Comparison of ENCODE assay signal across 19 cellular contexts in genomic region chr13:60020288-60020687, GRCh38.
DNase-seq lines count a peak whose midpoint lies in the region; ATAC-seq, FAIRE-seq and TF ChIP-seq lines count a peak whose summit lies in the region.
"Had no signal": no experiment of that assay in that cellular context is flagged by ENCODE, and none has a peak within 500 bp of the region (broad histone marks: within the 10 kb centered on the region; RNA-seq: fewer than 3 reads in every experiment).

No MANE protein-coding gene starts in this region.

- H3K36me3 Mint-ChIP-seq in activated CD4-positive, alpha-beta T cell treated with anti-CD3 and anti-CD28 coated beads, Interleukin-2, amount 10 ng/mL, durations not matched to agents 7 days and 5 days (ENCODE audit: low read depth) = peaks cover 34% of the 10 kb centered on the region
- H3K36me3 Mint-ChIP-seq in H9 (ENCODE audit: insufficient read depth in 1 of 3, low read depth in 3 of 3) (no peaks in the 10 kb centered on the region), chondrocyte (ENCODE audit: low read depth) (peaks cover 6% of the 10 kb centered on the region)

- H3K4me3 Mint-ChIP-seq in activated CD4-positive, alpha-beta T cell treated with anti-CD3 and anti-CD28 coated beads, Interleukin-2, amount 10 ng/mL, durations not matched to agents 7 days and 5 days = no peak overlapping the region
- H3K4me3 Mint-ChIP-seq in H9 = no peak overlapping the region
- H3K4me3 Mint-ChIP-seq in chondrocyte (ENCODE audit: unreplicated experiment) = no peak overlapping the region

- peaks cover 18% of the 10 kb centered on the region for H3K9me3 Mint-ChIP-seq in activated CD4-positive, alpha-beta T cell treated with anti-CD3 and anti-CD28 coated beads, Interleukin-2, amount 10 ng/mL, durations not matched to agents 7 days and 5 days
- H3K9me3 Mint-ChIP-seq in H9 = no peaks in the 10 kb centered on the region
- peaks cover 9% of the 10 kb centered on the region for H3K9me3 Mint-ChIP-seq in chondrocyte (ENCODE audit: low read depth)

- H3K56ac ChIP-seq in H9 (ENCODE audit: insufficient read length, low read depth, low read length) = no peak overlapping the region

- no peak for DNase-seq in activated CD4-positive, alpha-beta T cell treated with anti-CD3 and anti-CD28 coated beads, Interleukin-2, amount 10 ng/mL, durations not matched to agents 7 days and 5 days
- DNase-seq in activated CD4-positive, alpha-beta T cell treated with anti-CD3 and anti-CD28 coated beads, Interleukin-2, amount 50 U/mL, for 4 hours = no peak
- DNase-seq in H9 (no peak), RKO (ENCODE audit: low spot score) (peak; percentile 5), mesenchymal stem cell (no peak), pancreas (no peak), chondrocyte (ENCODE audit: low spot score) (no peak), neuronal stem cell (ENCODE audit: low spot score) (no peak)
- DNase-seq: 8988T; GF-D8; NCI-H1105; NCI-H146; NCI-H2227 treated with DMSO at 0.1 percent for 48 hours; NCI-H510A; NK-92 treated with Interleukin-12 subunit alpha and Interleukin-12 subunit beta, amount 100 ng/mL, for 24 hours had no signal

- H3K79me1 ChIP-seq in H9 (ENCODE audit: insufficient read depth, low read depth, low read length, poor library complexity, severe bottlenecking) (no peaks in the 10 kb centered on the region), mesenchymal stem cell (replicated peaks; ENCODE audit: low read length, poor library complexity, severe bottlenecking) (peaks cover 24% of the 10 kb centered on the region), neuronal stem cell (ENCODE audit: low read depth, low read length) (no peaks in the 10 kb centered on the region)

- TF ChIP-seq CTCF in H9 (conservative IDR thresholded peaks at IDR 0.05) (no peak), pancreas (IDR thresholded peaks at IDR 0.05) (no peak), chondrocyte (IDR thresholded peaks at IDR 0.05) (no peak)

- H3K18ac ChIP-seq in H9 (ENCODE audit: insufficient read length, low read depth, low read length) = no peak overlapping the region
- H3K18ac ChIP-seq in mesenchymal stem cell (ENCODE audit: low read depth in 1 of 2, low read length in 2 of 2) = peak overlapping the region in 1 of 2 experiments; percentile 52
- no peak overlapping the region for H3K18ac ChIP-seq in neuronal stem cell (ENCODE audit: low read length)

- H3K4ac ChIP-seq in H9 (ENCODE audit: low read depth, low read length) = no peak overlapping the region
- no peak overlapping the region for H3K4ac ChIP-seq in mesenchymal stem cell (ENCODE audit: low read depth in 1 of 2, low read length in 2 of 2)
- H3K4ac ChIP-seq in neuronal stem cell (ENCODE audit: low read length) = no peak overlapping the region

- H4K91ac ChIP-seq in H9 (ENCODE audit: insufficient read length, low read depth, low read length) (no peak overlapping the region), mesenchymal stem cell (ENCODE audit: low read length) (no peak overlapping the region), neuronal stem cell (ENCODE audit: low read depth, low read length, poor library complexity) (no peak overlapping the region)

- H3K36me3 ChIP-seq in mesenchymal stem cell (ENCODE audit: control insufficient read depth in 1 of 2, insufficient read depth in 2 of 2, low read depth in 1 of 2, low read length in 2 of 2) = no peaks in the 10 kb centered on the region
- H3K36me3 ChIP-seq in pancreas = no peaks in the 10 kb centered on the region
- no peaks in the 10 kb centered on the region for H3K36me3 ChIP-seq in neuronal stem cell (replicated peaks in 1 of 2; ENCODE audit: control insufficient read depth in 2 of 2, insufficient read depth in 2 of 2, low read length in 2 of 2)

- no peak overlapping the region for H2BK20ac ChIP-seq in H9 (ENCODE audit: low read depth, low read length, poor library complexity, severe bottlenecking)

- ATAC-seq in pancreas = no peak
- ATAC-seq: HepG2, K562, Panc1 had no signal

- POLR2A ChIA-PET in activated CD4-positive, alpha-beta T cell treated with anti-CD3 and anti-CD28 coated beads, Interleukin-2, amount 10 ng/mL, durations not matched to agents 7 days and 5 days (lab: Charles Lee) = no interaction called here

- H3K23me2 ChIP-seq in H9 (ENCODE audit: insufficient read length, low read depth, low read length, poor library complexity, severe bottlenecking) = no peaks in the 10 kb centered on the region

- H2AFZ ChIP-seq in H9 (ENCODE audit: low read length) (no peak overlapping the region), mesenchymal stem cell (ENCODE audit: low read depth, low read length) (peak overlapping the region; percentile 42), neuronal stem cell (ENCODE audit: low read length) (no peak overlapping the region)

- H3K27ac ChIP-seq in H9 (ENCODE audit: insufficient read length, low read depth, low read length) (no peak overlapping the region), mesenchymal stem cell (ENCODE audit: low read length, poor library complexity, severe bottlenecking) (no peak overlapping the region), pancreas (peak overlapping the region in 1 of 4 donors; percentile 62), neuronal stem cell (replicated peaks; ENCODE audit: low read length) (no peak overlapping the region)
- H3K27ac ChIP-seq: C4-2B had no signal

- H2AK5ac ChIP-seq in H9 (ENCODE audit: insufficient read length, low read length) (no peak overlapping the region), mesenchymal stem cell (ENCODE audit: low read length, severe bottlenecking) (no peak overlapping the region), neuronal stem cell (ENCODE audit: low read depth, low read length) (no peak overlapping the region)

- FAIRE-seq in pancreas (lab: Jason Lieb, UNC) = no peak
- FAIRE-seq: HepG2, K562 had no signal

- H4K20me1 ChIP-seq in H9 (ENCODE audit: control insufficient read depth, insufficient read depth, insufficient read length) = no peaks in the 10 kb centered on the region

- H3K4me1 Mint-ChIP-seq in activated CD4-positive, alpha-beta T cell treated with anti-CD3 and anti-CD28 coated beads, Interleukin-2, amount 10 ng/mL, durations not matched to agents 7 days and 5 days = peaks cover 32% of the 10 kb centered on the region
- H3K4me1 Mint-ChIP-seq in H9 (peaks cover 2% of the 10 kb centered on the region in 2 experiments; a peak in 1 of 4 replicates), chondrocyte (ENCODE audit: low read depth) (peaks cover 17% of the 10 kb centered on the region)

- H3K23ac ChIP-seq in H9 (ENCODE audit: insufficient read length, low read depth, low read length) (no peak overlapping the region), mesenchymal stem cell (ENCODE audit: low read length in 2 of 2) (no peak overlapping the region), neuronal stem cell (ENCODE audit: low read depth, low read length, poor library complexity) (no peak overlapping the region)

- H3K9me3 ChIP-seq in H9 (ENCODE audit: control insufficient read depth, low read depth, low read length) (no peaks in the 10 kb centered on the region), mesenchymal stem cell (ENCODE audit: control insufficient read depth, low read length) (peaks cover 5% of the 10 kb centered on the region), pancreas (no peaks in the 10 kb centered on the region), neuronal stem cell (replicated peaks in 1 of 2; ENCODE audit: control insufficient read depth in 2 of 2, insufficient read depth in 1 of 2, low read depth in 1 of 2, low read length in 2 of 2) (peaks cover 2 to 6% of the 10 kb centered on the region in 2 donors)

- H3K27me3 Mint-ChIP-seq in activated CD4-positive, alpha-beta T cell treated with anti-CD3 and anti-CD28 coated beads, Interleukin-2, amount 10 ng/mL, durations not matched to agents 7 days and 5 days = no peaks in the 10 kb centered on the region
- no peaks in the 10 kb centered on the region for H3K27me3 Mint-ChIP-seq in H9 (ENCODE audit: low read depth)
- no peaks in the 10 kb centered on the region for H3K27me3 Mint-ChIP-seq in chondrocyte (ENCODE audit: low read depth)

- H4K5ac ChIP-seq in H9 (ENCODE audit: insufficient read length, low read depth, low read length) = peak overlapping the region; percentile 63

- no peak overlapping the region for H2BK5ac ChIP-seq in H9 (ENCODE audit: insufficient read length, low read length)
- H2BK5ac ChIP-seq in mesenchymal stem cell (ENCODE audit: low read depth, low read length, poor library complexity, severe bottlenecking) = no peak overlapping the region
- no peak overlapping the region for H2BK5ac ChIP-seq in neuronal stem cell (ENCODE audit: low read length)

- no peak overlapping the region for H2BK12ac ChIP-seq in H9 (ENCODE audit: insufficient read length, low read depth, low read length)
- no peak overlapping the region for H2BK12ac ChIP-seq in mesenchymal stem cell (ENCODE audit: low read length in 2 of 2)
- H2BK12ac ChIP-seq in neuronal stem cell (ENCODE audit: low read length) = no peak overlapping the region

- H2BK15ac ChIP-seq in H9 (ENCODE audit: low read depth, low read length) (no peak overlapping the region), mesenchymal stem cell (ENCODE audit: low read depth, poor library complexity, severe bottlenecking) (no peak overlapping the region), neuronal stem cell (ENCODE audit: low read length) (no peak overlapping the region)

- no peak overlapping the region for H3T11ph ChIP-seq in H9 (ENCODE audit: low read length)

- CTCF ChIA-PET in activated CD4-positive, alpha-beta T cell treated with anti-CD3 and anti-CD28 coated beads, Interleukin-2, amount 10 ng/mL, durations not matched to agents 7 days and 5 days (lab: Charles Lee) = interaction anchor here (0.7 kb wide), 1 partner anchor 69 kb away, joined by 3 read pairs; no protein-coding TSS in a partner anchor

- no peak overlapping the region for H3K4me3 ChIP-seq in mesenchymal stem cell (ENCODE audit: insufficient read depth in 1 of 2, low read depth in 1 of 2, low read length in 2 of 2)
- H3K4me3 ChIP-seq in pancreas = no peak overlapping the region
- H3K4me3 ChIP-seq in neuronal stem cell (ENCODE audit: low read length in 2 of 2) = no peak overlapping the region
- H3K4me3 ChIP-seq: K562 had no signal

- no peak overlapping the region for H3K9ac ChIP-seq in H9 (ENCODE audit: extremely low read depth, insufficient read length, low read length)
- no peak overlapping the region for H3K9ac ChIP-seq in mesenchymal stem cell (ENCODE audit: low read length)
- H3K9ac ChIP-seq in neuronal stem cell (ENCODE audit: low read depth, low read length, poor library complexity) = no peak overlapping the region

- H2BK120ac ChIP-seq in H9 (ENCODE audit: low read depth, low read length, poor library complexity, severe bottlenecking) (no peak overlapping the region), mesenchymal stem cell (ENCODE audit: low read depth, low read length) (no peak overlapping the region), neuronal stem cell (ENCODE audit: low read depth, low read length) (no peak overlapping the region)

- H3K14ac ChIP-seq in H9 (ENCODE audit: insufficient read depth, low read length) = no peak overlapping the region
- no peak overlapping the region for H3K14ac ChIP-seq in mesenchymal stem cell (ENCODE audit: low read length in 2 of 2)
- H3K14ac ChIP-seq in neuronal stem cell (ENCODE audit: low read length) = no peak overlapping the region

- no peaks in the 10 kb centered on the region for H3K27me3 ChIP-seq in H9 (ENCODE audit: insufficient read depth, low read length)
- H3K27me3 ChIP-seq in mesenchymal stem cell (ENCODE audit: control insufficient read depth in 1 of 2, insufficient read depth in 1 of 2, low read length in 2 of 2) = no peaks in the 10 kb centered on the region
- H3K27me3 ChIP-seq in pancreas = no peaks in the 10 kb centered on the region
- no peaks in the 10 kb centered on the region for H3K27me3 ChIP-seq in neuronal stem cell (ENCODE audit: control insufficient read depth in 3 of 3, insufficient read depth in 3 of 3, low read depth in 1 of 3, low read length in 3 of 3)

- peak overlapping the region; percentile 67 for H3K27ac Mint-ChIP-seq in activated CD4-positive, alpha-beta T cell treated with anti-CD3 and anti-CD28 coated beads, Interleukin-2, amount 10 ng/mL, durations not matched to agents 7 days and 5 days
- H3K27ac Mint-ChIP-seq in H9 (no peak overlapping the region), chondrocyte (ENCODE audit: unreplicated experiment) (no peak overlapping the region)

- no peaks in the 10 kb centered on the region for H3K4me1 ChIP-seq in H9 (ENCODE audit: insufficient read depth, low read length)
- peaks cover 4% of the 10 kb centered on the region for H3K4me1 ChIP-seq in mesenchymal stem cell (ENCODE audit: control insufficient read depth, insufficient read depth, low read depth, low read length)
- H3K4me1 ChIP-seq in pancreas = peaks cover 0 to 16% (median 5%) of the 10 kb centered on the region in 3 donors
- H3K4me1 ChIP-seq in neuronal stem cell (ENCODE audit: control insufficient read depth in 2 of 2, insufficient read depth in 1 of 2, low read depth in 1 of 2, low read length in 2 of 2) = no peaks in the 10 kb centered on the region

- H3K79me2 ChIP-seq in H9 (ENCODE audit: insufficient read depth, low read length) = no peaks in the 10 kb centered on the region

- H4K8ac ChIP-seq in H9 (replicated peaks; ENCODE audit: insufficient read length, low read depth, low read length) = no peak overlapping the region
- H4K8ac ChIP-seq in mesenchymal stem cell (ENCODE audit: low read length) = peak overlapping the region; percentile 45
- H4K8ac ChIP-seq in neuronal stem cell (ENCODE audit: low read depth, low read length) = no peak overlapping the region

- H3K4me2 ChIP-seq in H9 (ENCODE audit: insufficient read depth, insufficient read length, low read length) = no peak overlapping the region
- H3K4me2 ChIP-seq in mesenchymal stem cell (ENCODE audit: low read length, poor library complexity, severe bottlenecking) = no peak overlapping the region
- H3K4me2 ChIP-seq in neuronal stem cell (ENCODE audit: insufficient read depth, low read length, poor library complexity, severe bottlenecking) = no peak overlapping the region

- intact Hi-C loops in pancreas (cut with DNase I) = no loop called here

- no CpG with 5 or more reads among the region's 3 CpGs for WGBS in H9 (ENCODE audit: extremely low coverage, insufficient read length, low lambda C conversion rate)
- 97% methylated on average over 3 of the region's 3 CpGs for WGBS in mesenchymal stem cell
- 93 to 94% methylated on average over 3 of the region's 3 CpGs for WGBS in pancreas, 2 donors
- WGBS in neuronal stem cell (ENCODE audit: extremely low coverage in 2 of 2, insufficient read length in 2 of 2, insufficient replicate concordance in 1 of 2), 2 donors = no CpG with 5 or more reads among the region's 3 CpGs
